1 cellular context compared by ENCODE assay signal in the genomic region with DNA sequence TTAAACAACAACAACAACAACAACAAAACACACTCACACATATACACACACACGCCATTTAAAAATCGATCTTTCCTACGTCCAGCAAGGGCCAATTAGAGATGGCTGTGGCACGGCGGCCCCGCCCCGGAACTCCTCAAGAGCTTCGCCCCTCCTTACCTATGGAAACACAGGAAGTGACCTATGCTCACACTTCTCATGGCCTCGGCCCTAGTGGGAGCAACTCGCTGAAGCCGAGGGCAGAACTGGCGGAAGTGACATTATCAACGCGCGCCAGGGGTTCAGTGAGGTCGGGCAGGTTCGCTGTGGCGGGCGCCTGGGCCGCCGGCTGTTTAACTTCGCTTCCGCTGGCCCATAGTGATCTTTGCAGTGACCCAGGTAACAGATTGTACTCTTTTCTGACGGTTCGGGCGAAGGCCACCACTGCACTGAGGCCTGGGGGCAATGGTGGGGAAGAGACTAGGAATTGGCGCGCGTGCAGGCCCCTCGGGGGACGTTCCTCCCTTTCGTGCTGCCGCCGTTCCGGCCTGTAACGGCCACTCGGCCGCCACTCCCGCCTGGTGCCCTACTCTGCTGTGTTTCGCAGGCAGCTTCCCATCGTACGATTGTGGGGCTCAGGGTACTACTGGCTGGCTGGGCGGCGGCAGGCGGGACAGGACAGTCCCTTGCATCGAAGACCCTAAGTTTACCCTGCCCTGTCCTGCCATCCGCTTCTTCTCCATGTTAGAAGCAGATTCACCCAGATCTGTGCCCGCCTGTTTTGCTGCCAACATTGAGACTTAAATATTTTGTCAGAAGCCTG.
TF ChIP-seq lines count a peak whose summit lies in the region.

A gene (plus strand): TSS at position 284 of the 802 bp plus-strand sequence. CDS start 2,661 bp downstream, outside the sequence.

TF ChIP-seq in WTC11, 78 proteins besides CTCF, POLR2A, EP300 and RAD21 (continued from another document):
- TF ChIP-seq, protein P1, sequence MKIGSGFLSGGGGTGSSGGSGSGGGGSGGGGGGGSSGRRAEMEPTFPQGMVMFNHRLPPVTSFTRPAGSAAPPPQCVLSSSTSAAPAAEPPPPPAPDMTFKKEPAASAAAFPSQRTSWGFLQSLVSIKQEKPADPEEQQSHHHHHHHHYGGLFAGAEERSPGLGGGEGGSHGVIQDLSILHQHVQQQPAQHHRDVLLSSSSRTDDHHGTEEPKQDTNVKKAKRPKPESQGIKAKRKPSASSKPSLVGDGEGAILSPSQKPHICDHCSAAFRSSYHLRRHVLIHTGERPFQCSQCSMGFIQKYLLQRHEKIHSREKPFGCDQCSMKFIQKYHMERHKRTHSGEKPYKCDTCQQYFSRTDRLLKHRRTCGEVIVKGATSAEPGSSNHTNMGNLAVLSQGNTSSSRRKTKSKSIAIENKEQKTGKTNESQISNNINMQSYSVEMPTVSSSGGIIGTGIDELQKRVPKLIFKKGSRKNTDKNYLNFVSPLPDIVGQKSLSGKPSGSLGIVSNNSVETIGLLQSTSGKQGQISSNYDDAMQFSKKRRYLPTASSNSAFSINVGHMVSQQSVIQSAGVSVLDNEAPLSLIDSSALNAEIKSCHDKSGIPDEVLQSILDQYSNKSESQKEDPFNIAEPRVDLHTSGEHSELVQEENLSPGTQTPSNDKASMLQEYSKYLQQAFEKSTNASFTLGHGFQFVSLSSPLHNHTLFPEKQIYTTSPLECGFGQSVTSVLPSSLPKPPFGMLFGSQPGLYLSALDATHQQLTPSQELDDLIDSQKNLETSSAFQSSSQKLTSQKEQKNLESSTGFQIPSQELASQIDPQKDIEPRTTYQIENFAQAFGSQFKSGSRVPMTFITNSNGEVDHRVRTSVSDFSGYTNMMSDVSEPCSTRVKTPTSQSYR (CRISPR knock-in tag; IDR thresholded peaks at IDR 0.05): no peak
- TF ChIP-seq SMAD3 (CRISPR knock-in tag; IDR thresholded peaks at IDR 0.05; ENCODE audit: borderline replicate concordance) (no peak), NFE2L1 (CRISPR knock-in tag; IDR thresholded peaks at IDR 0.05) (no peak), HMGA2 (CRISPR knock-in tag; IDR thresholded peaks at IDR 0.05) (no peak), GTF2I (CRISPR knock-in tag; conservative IDR thresholded peaks at IDR 0.05) (no peak), GRHL2 (CRISPR knock-in tag; IDR thresholded peaks at IDR 0.05; ENCODE audit: insufficient replicate concordance, severe bottlenecking) (no peak), RELA (CRISPR knock-in tag; IDR thresholded peaks at IDR 0.05; ENCODE audit: borderline replicate concordance) (no peak), MYBL2 (CRISPR knock-in tag; IDR thresholded peaks at IDR 0.05) (no peak), NR2C2 (CRISPR knock-in tag; IDR thresholded peaks at IDR 0.05) (no peak), FOXJ3 (CRISPR knock-in tag; IDR thresholded peaks at IDR 0.05; ENCODE audit: borderline replicate concordance) (no peak)
- TF ChIP-seq, protein P2, sequence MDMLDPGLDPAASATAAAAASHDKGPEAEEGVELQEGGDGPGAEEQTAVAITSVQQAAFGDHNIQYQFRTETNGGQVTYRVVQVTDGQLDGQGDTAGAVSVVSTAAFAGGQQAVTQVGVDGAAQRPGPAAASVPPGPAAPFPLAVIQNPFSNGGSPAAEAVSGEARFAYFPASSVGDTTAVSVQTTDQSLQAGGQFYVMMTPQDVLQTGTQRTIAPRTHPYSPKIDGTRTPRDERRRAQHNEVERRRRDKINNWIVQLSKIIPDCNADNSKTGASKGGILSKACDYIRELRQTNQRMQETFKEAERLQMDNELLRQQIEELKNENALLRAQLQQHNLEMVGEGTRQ (CRISPR knock-in tag; IDR thresholded peaks at IDR 0.05): no peak
- TF ChIP-seq, protein P3, sequence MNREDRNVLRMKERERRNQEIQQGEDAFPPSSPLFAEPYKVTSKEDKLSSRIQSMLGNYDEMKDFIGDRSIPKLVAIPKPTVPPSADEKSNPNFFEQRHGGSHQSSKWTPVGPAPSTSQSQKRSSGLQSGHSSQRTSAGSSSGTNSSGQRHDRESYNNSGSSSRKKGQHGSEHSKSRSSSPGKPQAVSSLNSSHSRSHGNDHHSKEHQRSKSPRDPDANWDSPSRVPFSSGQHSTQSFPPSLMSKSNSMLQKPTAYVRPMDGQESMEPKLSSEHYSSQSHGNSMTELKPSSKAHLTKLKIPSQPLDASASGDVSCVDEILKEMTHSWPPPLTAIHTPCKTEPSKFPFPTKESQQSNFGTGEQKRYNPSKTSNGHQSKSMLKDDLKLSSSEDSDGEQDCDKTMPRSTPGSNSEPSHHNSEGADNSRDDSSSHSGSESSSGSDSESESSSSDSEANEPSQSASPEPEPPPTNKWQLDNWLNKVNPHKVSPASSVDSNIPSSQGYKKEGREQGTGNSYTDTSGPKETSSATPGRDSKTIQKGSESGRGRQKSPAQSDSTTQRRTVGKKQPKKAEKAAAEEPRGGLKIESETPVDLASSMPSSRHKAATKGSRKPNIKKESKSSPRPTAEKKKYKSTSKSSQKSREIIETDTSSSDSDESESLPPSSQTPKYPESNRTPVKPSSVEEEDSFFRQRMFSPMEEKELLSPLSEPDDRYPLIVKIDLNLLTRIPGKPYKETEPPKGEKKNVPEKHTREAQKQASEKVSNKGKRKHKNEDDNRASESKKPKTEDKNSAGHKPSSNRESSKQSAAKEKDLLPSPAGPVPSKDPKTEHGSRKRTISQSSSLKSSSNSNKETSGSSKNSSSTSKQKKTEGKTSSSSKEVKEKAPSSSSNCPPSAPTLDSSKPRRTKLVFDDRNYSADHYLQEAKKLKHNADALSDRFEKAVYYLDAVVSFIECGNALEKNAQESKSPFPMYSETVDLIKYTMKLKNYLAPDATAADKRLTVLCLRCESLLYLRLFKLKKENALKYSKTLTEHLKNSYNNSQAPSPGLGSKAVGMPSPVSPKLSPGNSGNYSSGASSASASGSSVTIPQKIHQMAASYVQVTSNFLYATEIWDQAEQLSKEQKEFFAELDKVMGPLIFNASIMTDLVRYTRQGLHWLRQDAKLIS (CRISPR knock-in tag; IDR thresholded peaks at IDR 0.05; ENCODE audit: borderline replicate concordance): no peak
- TF ChIP-seq, protein P4, sequence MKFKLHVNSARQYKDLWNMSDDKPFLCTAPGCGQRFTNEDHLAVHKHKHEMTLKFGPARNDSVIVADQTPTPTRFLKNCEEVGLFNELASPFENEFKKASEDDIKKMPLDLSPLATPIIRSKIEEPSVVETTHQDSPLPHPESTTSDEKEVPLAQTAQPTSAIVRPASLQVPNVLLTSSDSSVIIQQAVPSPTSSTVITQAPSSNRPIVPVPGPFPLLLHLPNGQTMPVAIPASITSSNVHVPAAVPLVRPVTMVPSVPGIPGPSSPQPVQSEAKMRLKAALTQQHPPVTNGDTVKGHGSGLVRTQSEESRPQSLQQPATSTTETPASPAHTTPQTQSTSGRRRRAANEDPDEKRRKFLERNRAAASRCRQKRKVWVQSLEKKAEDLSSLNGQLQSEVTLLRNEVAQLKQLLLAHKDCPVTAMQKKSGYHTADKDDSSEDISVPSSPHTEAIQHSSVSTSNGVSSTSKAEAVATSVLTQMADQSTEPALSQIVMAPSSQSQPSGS (CRISPR knock-in tag; IDR thresholded peaks at IDR 0.05; ENCODE audit: borderline replicate concordance, low read depth): no peak
- TF ChIP-seq, protein P5, sequence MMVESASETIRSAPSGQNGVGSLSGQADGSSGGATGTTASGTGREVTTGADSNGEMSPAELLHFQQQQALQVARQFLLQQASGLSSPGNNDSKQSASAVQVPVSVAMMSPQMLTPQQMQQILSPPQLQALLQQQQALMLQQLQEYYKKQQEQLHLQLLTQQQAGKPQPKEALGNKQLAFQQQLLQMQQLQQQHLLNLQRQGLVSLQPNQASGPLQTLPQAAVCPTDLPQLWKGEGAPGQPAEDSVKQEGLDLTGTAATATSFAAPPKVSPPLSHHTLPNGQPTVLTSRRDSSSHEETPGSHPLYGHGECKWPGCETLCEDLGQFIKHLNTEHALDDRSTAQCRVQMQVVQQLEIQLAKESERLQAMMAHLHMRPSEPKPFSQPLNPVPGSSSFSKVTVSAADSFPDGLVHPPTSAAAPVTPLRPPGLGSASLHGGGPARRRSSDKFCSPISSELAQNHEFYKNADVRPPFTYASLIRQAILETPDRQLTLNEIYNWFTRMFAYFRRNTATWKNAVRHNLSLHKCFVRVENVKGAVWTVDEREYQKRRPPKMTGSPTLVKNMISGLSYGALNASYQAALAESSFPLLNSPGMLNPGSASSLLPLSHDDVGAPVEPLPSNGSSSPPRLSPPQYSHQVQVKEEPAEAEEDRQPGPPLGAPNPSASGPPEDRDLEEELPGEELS (CRISPR knock-in tag; IDR thresholded peaks at IDR 0.05): no peak
- TF ChIP-seq, protein P6, sequence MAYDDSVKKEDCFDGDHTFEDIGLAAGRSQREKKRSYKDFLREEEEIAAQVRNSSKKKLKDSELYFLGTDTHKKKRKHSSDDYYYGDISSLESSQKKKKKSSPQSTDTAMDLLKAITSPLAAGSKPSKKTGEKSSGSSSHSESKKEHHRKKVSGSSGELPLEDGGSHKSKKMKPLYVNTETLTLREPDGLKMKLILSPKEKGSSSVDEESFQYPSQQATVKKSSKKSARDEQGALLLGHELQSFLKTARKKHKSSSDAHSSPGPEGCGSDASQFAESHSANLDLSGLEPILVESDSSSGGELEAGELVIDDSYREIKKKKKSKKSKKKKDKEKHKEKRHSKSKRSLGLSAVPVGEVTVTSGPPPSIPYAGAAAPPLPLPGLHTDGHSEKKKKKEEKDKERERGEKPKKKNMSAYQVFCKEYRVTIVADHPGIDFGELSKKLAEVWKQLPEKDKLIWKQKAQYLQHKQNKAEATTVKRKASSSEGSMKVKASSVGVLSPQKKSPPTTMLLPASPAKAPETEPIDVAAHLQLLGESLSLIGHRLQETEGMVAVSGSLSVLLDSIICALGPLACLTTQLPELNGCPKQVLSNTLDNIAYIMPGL (CRISPR knock-in tag; IDR thresholded peaks at IDR 0.05): no peak
- TF ChIP-seq, protein P7, sequence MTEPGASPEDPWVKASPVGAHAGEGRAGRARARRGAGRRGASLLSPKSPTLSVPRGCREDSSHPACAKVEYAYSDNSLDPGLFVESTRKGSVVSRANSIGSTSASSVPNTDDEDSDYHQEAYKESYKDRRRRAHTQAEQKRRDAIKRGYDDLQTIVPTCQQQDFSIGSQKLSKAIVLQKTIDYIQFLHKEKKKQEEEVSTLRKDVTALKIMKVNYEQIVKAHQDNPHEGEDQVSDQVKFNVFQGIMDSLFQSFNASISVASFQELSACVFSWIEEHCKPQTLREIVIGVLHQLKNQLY (CRISPR knock-in tag; IDR thresholded peaks at IDR 0.05): no peak
- TF ChIP-seq, protein P8, sequence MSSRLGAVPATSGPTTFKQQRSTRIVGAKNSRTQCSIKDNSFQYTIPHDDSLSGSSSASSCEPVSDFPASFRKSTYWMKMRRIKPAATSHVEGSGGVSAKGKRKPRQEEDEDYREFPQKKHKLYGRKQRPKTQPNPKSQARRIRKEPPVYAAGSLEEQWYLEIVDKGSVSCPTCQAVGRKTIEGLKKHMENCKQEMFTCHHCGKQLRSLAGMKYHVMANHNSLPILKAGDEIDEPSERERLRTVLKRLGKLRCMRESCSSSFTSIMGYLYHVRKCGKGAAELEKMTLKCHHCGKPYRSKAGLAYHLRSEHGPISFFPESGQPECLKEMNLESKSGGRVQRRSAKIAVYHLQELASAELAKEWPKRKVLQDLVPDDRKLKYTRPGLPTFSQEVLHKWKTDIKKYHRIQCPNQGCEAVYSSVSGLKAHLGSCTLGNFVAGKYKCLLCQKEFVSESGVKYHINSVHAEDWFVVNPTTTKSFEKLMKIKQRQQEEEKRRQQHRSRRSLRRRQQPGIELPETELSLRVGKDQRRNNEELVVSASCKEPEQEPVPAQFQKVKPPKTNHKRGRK (CRISPR knock-in tag; IDR thresholded peaks at IDR 0.05; ENCODE audit: borderline replicate concordance): no peak
- TF ChIP-seq, protein P9, sequence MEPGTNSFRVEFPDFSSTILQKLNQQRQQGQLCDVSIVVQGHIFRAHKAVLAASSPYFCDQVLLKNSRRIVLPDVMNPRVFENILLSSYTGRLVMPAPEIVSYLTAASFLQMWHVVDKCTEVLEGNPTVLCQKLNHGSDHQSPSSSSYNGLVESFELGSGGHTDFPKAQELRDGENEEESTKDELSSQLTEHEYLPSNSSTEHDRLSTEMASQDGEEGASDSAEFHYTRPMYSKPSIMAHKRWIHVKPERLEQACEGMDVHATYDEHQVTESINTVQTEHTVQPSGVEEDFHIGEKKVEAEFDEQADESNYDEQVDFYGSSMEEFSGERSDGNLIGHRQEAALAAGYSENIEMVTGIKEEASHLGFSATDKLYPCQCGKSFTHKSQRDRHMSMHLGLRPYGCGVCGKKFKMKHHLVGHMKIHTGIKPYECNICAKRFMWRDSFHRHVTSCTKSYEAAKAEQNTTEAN (CRISPR knock-in tag; IDR thresholded peaks at IDR 0.05): no peak
